Comparison of ENCODE assay signal across 23 cellular contexts in the genomic region with DNA sequence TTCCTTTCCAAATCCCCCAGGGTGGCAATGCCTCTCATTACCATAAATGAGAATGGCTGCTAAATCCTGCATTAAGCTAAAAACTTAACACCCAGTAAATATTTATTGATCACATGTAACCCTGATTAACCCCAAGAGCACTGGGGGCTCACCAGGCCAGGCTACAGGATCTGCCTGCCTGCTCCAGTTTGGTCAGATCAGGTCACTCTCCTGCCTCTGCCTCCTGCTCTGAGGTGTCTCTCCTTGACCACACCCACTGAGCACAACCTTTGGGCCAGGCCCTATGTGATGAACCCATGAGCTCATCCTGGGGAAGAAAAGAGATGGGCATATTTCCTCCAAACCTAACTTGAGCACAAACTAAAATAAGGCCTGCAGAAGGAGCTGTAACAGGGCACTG.
DNase-seq lines count a peak whose midpoint lies in the region; ATAC-seq, FAIRE-seq and TF ChIP-seq lines count a peak whose summit lies in the region.
"Had no signal": no experiment of that assay in that cellular context is flagged by ENCODE, and none has a peak within 500 bp of the region (broad histone marks: within the 10 kb centered on the region; RNA-seq: fewer than 3 reads in every experiment).

No MANE protein-coding gene starts in this region.

- H3K4me3 ChIP-seq in breast epithelium, result no peak overlapping the region
- no peak overlapping the region for H3K4me3 ChIP-seq in small intestine (ENCODE audit: low read depth in 1 of 2, low read length in 2 of 2)
- H3K4me3 ChIP-seq in ovary, result no peak overlapping the region
- H3K4me3 ChIP-seq: BLaER1, GM12878, HAP-1 had no signal

- H3K4me1 ChIP-seq in breast epithelium (peaks cover 0 to 5% of the 10 kb centered on the region in 2 donors), small intestine (ENCODE audit: control insufficient read depth in 2 of 2, insufficient read depth in 1 of 2, low read depth in 1 of 2, low read length in 1 of 2) (no peaks in the 10 kb centered on the region), ovary (ENCODE audit: insufficient read depth) (no peaks in the 10 kb centered on the region)
- H3K4me1 ChIP-seq: BLaER1, Caco-2, HAP-1 had no signal

- H3K9me3 ChIP-seq in breast epithelium (no peaks in the 10 kb centered on the region), small intestine (ENCODE audit: control insufficient read depth, low read depth) (no peaks in the 10 kb centered on the region), ovary (no peaks in the 10 kb centered on the region)
- H3K9me3 ChIP-seq: BLaER1, Caco-2, HAP-1 had no signal

- H3K27ac Mint-ChIP-seq in MCF 10A (ENCODE audit: low read depth, unreplicated experiment), result peak overlapping the region; percentile 61
- H3K27ac Mint-ChIP-seq: B cell; CD8-positive, alpha-beta T cell; HFFc6 had no signal

- CTCF ChIA-PET in MCF 10A (lab: Yijun Ruan, JAX), result interaction anchor here (0.6 to 2.9 kb wide), 2 partner anchors 9 to 158 kb away, joined by 3 to 9 read pairs; no protein-coding TSS in a partner anchor

- no TSS peak for BruUV-seq in MCF 10A (replicated peaks; lab: Mats Ljungman, UMichigan)

- no peaks in the 10 kb centered on the region for H3K27me3 Mint-ChIP-seq in MCF 10A (ENCODE audit: insufficient read depth, unreplicated experiment)

- H3K4me1 Mint-ChIP-seq in MCF 10A (ENCODE audit: insufficient read depth, unreplicated experiment), result peaks cover 40% of the 10 kb centered on the region
- H3K4me1 Mint-ChIP-seq: B cell; CD4-positive, CD25-positive, alpha-beta regulatory T cell had no signal

- TF ChIP-seq POLR2A in breast epithelium (IDR thresholded peaks at IDR 0.05), result no peak
- no peak for TF ChIP-seq POLR2A in ovary (IDR thresholded peaks at IDR 0.05)

- no peaks in the 10 kb centered on the region for H3K9me3 Mint-ChIP-seq in MCF 10A (ENCODE audit: unreplicated experiment)
- H3K9me3 Mint-ChIP-seq: CD8-positive, alpha-beta T cell had no signal

- no peak for DNase-seq in MCF 10A (ENCODE audit: unreplicated experiment)
- DNase-seq in breast epithelium (ENCODE audit: low spot score in 2 of 2), result no peak
- peak; percentile 17 for DNase-seq in small intestine
- DNase-seq in EL, result no peak
- no peak for DNase-seq in ovary
- DNase-seq: Caco-2; CD4-positive, CD25-positive, alpha-beta regulatory T cell; CD8-positive, alpha-beta T cell; DMS153; DND-41; GDM1; GOT3; HFFc6 had no signal

- no peak for TF ChIP-seq CTCF in MCF 10A (IDR thresholded peaks at IDR 0.05; ENCODE audit: unreplicated experiment)
- no peak for TF ChIP-seq CTCF in breast epithelium (IDR thresholded peaks at IDR 0.05)
- TF ChIP-seq CTCF in ovary (IDR thresholded peaks at IDR 0.05), result no peak

- H3K27me3 ChIP-seq in breast epithelium, result no peaks in the 10 kb centered on the region
- H3K27me3 ChIP-seq in small intestine (ENCODE audit: control insufficient read depth in 2 of 2, insufficient read depth in 2 of 2, low read length in 2 of 2), result no peaks in the 10 kb centered on the region
- no peaks in the 10 kb centered on the region for H3K27me3 ChIP-seq in ovary
- H3K27me3 ChIP-seq: BLaER1 had no signal

- intact Hi-C loops in MCF 10A (cut with micrococcal nuclease), result loop anchor here (10.0 kb wide), 1 partner anchor 91 kb away; a partner anchor contains a TSS
- intact Hi-C loops in breast epithelium (cut with DNase I; ENCODE audit: low total_unique reads), result no loop called here
- intact Hi-C loops in ovary (cut with DNase I), result no loop called here

- no peak for TF ChIP-seq EP300 in ovary (IDR thresholded peaks at IDR 0.05)

- H3K36me3 ChIP-seq in breast epithelium (no peaks in the 10 kb centered on the region), small intestine (ENCODE audit: control insufficient read depth in 2 of 2, insufficient read depth in 2 of 2, low read length in 2 of 2) (no peaks in the 10 kb centered on the region), ovary (no peaks in the 10 kb centered on the region)
- H3K36me3 ChIP-seq: BLaER1, HAP-1 had no signal

- no peak overlapping the region for H3K4me3 Mint-ChIP-seq in MCF 10A (ENCODE audit: unreplicated experiment)
- H3K4me3 Mint-ChIP-seq: B cell; CD4-positive, CD25-positive, alpha-beta regulatory T cell; CD8-positive, alpha-beta T cell; HFFc6 had no signal

- POLR2A ChIA-PET in MCF 10A (lab: Yijun Ruan, JAX), result interaction anchor here (0.7 kb wide), 1 partner anchor 68 kb away, joined by 3 read pairs; no protein-coding TSS in a partner anchor

- no peak for FAIRE-seq in small intestine (lab: Jason Lieb, UNC)
- FAIRE-seq: A204.1, GM12878, GM18507, H54 had no signal

- peak; percentile 66 for ATAC-seq in esophagus mucosa
- ATAC-seq: CD8-positive, alpha-beta T cell; GM12878 had no signal

- no peaks in the 10 kb centered on the region for H3K36me3 Mint-ChIP-seq in MCF 10A (ENCODE audit: insufficient read depth, unreplicated experiment)
- H3K36me3 Mint-ChIP-seq: CD4-positive, CD25-positive, alpha-beta regulatory T cell; CD8-positive, alpha-beta T cell had no signal

- H3K27ac ChIP-seq in breast epithelium, result no peak overlapping the region
- no peak overlapping the region for H3K27ac ChIP-seq in small intestine (ENCODE audit: low read depth in 1 of 2, low read length in 1 of 2)
- no peak overlapping the region for H3K27ac ChIP-seq in ovary
- H3K27ac ChIP-seq: 22Rv1, BLaER1, C4-2B had no signal
